Comparison of ENCODE assay signal across 12 cellular contexts in genomic region chr5:181054138-181054537, GRCh38. TPM values are rescaled to one million over a fixed set of nuclear protein-coding genes. Genes with fewer than 3 reads are reported as not detected.
DNase-seq lines count a peak whose midpoint lies in the region; ATAC-seq and TF ChIP-seq lines count a peak whose summit lies in the region.
"Had no signal": no experiment of that assay in that cellular context is flagged by ENCODE, and none has a peak within 500 bp of the region (broad histone marks: within the 10 kb centered on the region; RNA-seq: fewer than 3 reads in every experiment).

No MANE protein-coding gene starts in this region.

- H3K27ac Mint-ChIP-seq in activated naive CD8-positive, alpha-beta T cell = no peak overlapping the region
- no peak overlapping the region for H3K27ac Mint-ChIP-seq in activated naive CD8-positive, alpha-beta T cell treated with anti-CD3 and anti-CD28 coated beads for 36 hours
- H3K27ac Mint-ChIP-seq in activated B cell treated with CpG ODN at 0.5 μM for 24 hours = peak overlapping the region; percentile 70

- intact Hi-C loops in activated B cell treated with CpG ODN at 0.5 μM for 24 hours (cut with micrococcal nuclease) (loop anchor here (5.0 kb wide), 1 partner anchor 103 kb away; no protein-coding TSS in a partner anchor), lower lobe of right lung (cut with DNase I) (no loop called here)

- no peaks in the 10 kb centered on the region for H3K36me3 ChIP-seq in lower lobe of right lung
- H3K36me3 ChIP-seq in suprapubic skin = no peaks in the 10 kb centered on the region

- H3K36me3 Mint-ChIP-seq in activated naive CD8-positive, alpha-beta T cell = no peaks in the 10 kb centered on the region
- no peaks in the 10 kb centered on the region for H3K36me3 Mint-ChIP-seq in activated naive CD8-positive, alpha-beta T cell treated with anti-CD3 and anti-CD28 coated beads for 36 hours
- H3K36me3 Mint-ChIP-seq in activated B cell treated with CpG ODN at 0.5 μM for 24 hours (ENCODE audit: low read depth) = no peaks in the 10 kb centered on the region

- H3K9me3 ChIP-seq in lower lobe of right lung (no peaks in the 10 kb centered on the region), suprapubic skin (no peaks in the 10 kb centered on the region)

- H3K4me3 ChIP-seq in lower lobe of right lung (peak overlapping the region; percentile 62), suprapubic skin (peak overlapping the region; percentile 59)
- H3K4me3 ChIP-seq: GM23248 had no signal

- peaks cover 31% of the 10 kb centered on the region for H3K4me1 ChIP-seq in lower lobe of right lung
- peaks cover 27% of the 10 kb centered on the region for H3K4me1 ChIP-seq in suprapubic skin

- peaks cover 62% of the 10 kb centered on the region for H3K27me3 Mint-ChIP-seq in activated naive CD8-positive, alpha-beta T cell
- peaks cover 93% of the 10 kb centered on the region for H3K27me3 Mint-ChIP-seq in activated naive CD8-positive, alpha-beta T cell treated with anti-CD3 and anti-CD28 coated beads for 36 hours
- peaks cover 57% of the 10 kb centered on the region for H3K27me3 Mint-ChIP-seq in activated B cell treated with CpG ODN at 0.5 μM for 24 hours

- TF ChIP-seq CTCF in activated B cell treated with CpG ODN at 0.5 μM for 24 hours (IDR thresholded peaks at IDR 0.05) = no peak
- no peak for TF ChIP-seq CTCF in lower lobe of right lung (IDR thresholded peaks at IDR 0.05)
- TF ChIP-seq CTCF in suprapubic skin (IDR thresholded peaks at IDR 0.05) = no peak

- TF ChIP-seq EP300 in suprapubic skin (IDR thresholded peaks at IDR 0.05) = no peak

- H3K4me3 Mint-ChIP-seq in activated naive CD8-positive, alpha-beta T cell = peak overlapping the region; percentile 80
- no peak overlapping the region for H3K4me3 Mint-ChIP-seq in activated naive CD8-positive, alpha-beta T cell treated with anti-CD3 and anti-CD28 coated beads for 36 hours
- H3K4me3 Mint-ChIP-seq in activated B cell treated with CpG ODN at 0.5 μM for 24 hours = peak overlapping the region; percentile 85

- H3K27ac ChIP-seq in lower lobe of right lung = peak overlapping the region; percentile 80
- H3K27ac ChIP-seq in suprapubic skin = no peak overlapping the region
- H3K27ac ChIP-seq: GM23248 had no signal

- DNase-seq in activated naive CD8-positive, alpha-beta T cell treated with anti-CD3 and anti-CD28 coated beads for 36 hours = no peak
- no peak for DNase-seq in activated B cell treated with CpG ODN at 0.5 μM for 24 hours
- DNase-seq in lower lobe of right lung = no peak
- no peak for DNase-seq in suprapubic skin (ENCODE audit: low spot score in 2 of 2)
- DNase-seq in HK-2 (ENCODE audit: unreplicated experiment) = no peak
- DNase-seq: effector memory CD4-positive, alpha-beta T cell; GDM1; Karpas-422 had no signal

- H3K9me3 Mint-ChIP-seq in activated naive CD8-positive, alpha-beta T cell (ENCODE audit: low read depth) = no peaks in the 10 kb centered on the region
- H3K9me3 Mint-ChIP-seq in activated naive CD8-positive, alpha-beta T cell treated with anti-CD3 and anti-CD28 coated beads for 36 hours = peaks cover 1% of the 10 kb centered on the region
- no peaks in the 10 kb centered on the region for H3K9me3 Mint-ChIP-seq in activated B cell treated with CpG ODN at 0.5 μM for 24 hours

- peaks cover 18% of the 10 kb centered on the region for H3K4me1 Mint-ChIP-seq in activated naive CD8-positive, alpha-beta T cell (ENCODE audit: low read depth)
- peaks cover 7% of the 10 kb centered on the region for H3K4me1 Mint-ChIP-seq in activated naive CD8-positive, alpha-beta T cell treated with anti-CD3 and anti-CD28 coated beads for 36 hours
- H3K4me1 Mint-ChIP-seq in activated B cell treated with CpG ODN at 0.5 μM for 24 hours = peaks cover 53% of the 10 kb centered on the region

- no peak for ATAC-seq in activated B cell treated with CpG ODN at 0.5 μM for 24 hours (ENCODE audit: low read depth)
- peak in 1 of 2 donors; percentile 4 for ATAC-seq in lower lobe of right lung
- no peak for ATAC-seq in GM21825 (IDR thresholded peaks at IDR 0.05; ENCODE audit: unreplicated experiment)
- ATAC-seq in GM19395 (IDR thresholded peaks at IDR 0.05; ENCODE audit: unreplicated experiment) = no peak

- POLR2A ChIA-PET in activated B cell treated with CpG ODN at 0.5 μM for 24 hours (lab: Charles Lee) = interaction anchor here (0.6 to 1.4 kb wide), 9 partner anchors 9 to 223 kb away, joined by 3 to 9 read pairs (median 3); no protein-coding TSS in a partner anchor

- H3K27me3 ChIP-seq in lower lobe of right lung (ENCODE audit: low read depth) (peaks cover 88% of the 10 kb centered on the region), suprapubic skin (peaks cover 94% of the 10 kb centered on the region)

- WGBS in suprapubic skin = 25% methylated on average over 7 of the region's 7 CpGs

- CTCF ChIA-PET in activated B cell treated with CpG ODN at 0.5 μM for 24 hours (lab: Charles Lee) = interaction anchor here (0.9 to 1.8 kb wide), 2 partner anchors 30 to 270 kb away, joined by 3 to 4 read pairs; no protein-coding TSS in a partner anchor

- no peak for TF ChIP-seq POLR2A in suprapubic skin (IDR thresholded peaks at IDR 0.05)

RNA-seq across cellular contexts. Expression of gene BTNL9, which starts 14.1 kb away (rescaled TPM):
- total RNA-seq in activated naive CD8-positive, alpha-beta T cell treated with anti-CD3 and anti-CD28 coated beads for 36 hours = under 1 TPM in 1 of 2 experiments, not detected in 1; 0.12 TPM
- total RNA-seq in activated B cell treated with CpG ODN at 0.5 μM for 24 hours (24.3 and 27.6 TPM in 2 replicates), lower lobe of right lung (125 TPM), suprapubic skin (10 to 100 TPM; 13.4 to 98.3 (median 27.7) TPM)
- total RNA-seq: GM23248 had no signal

Comparison
In these comparisons a context has a peak if more than half of its experiments do, and no peak if none do; other contexts are left out.
1. RNA of gene BTNL9, which starts 14.1 kb away (total RNA-seq): 125 TPM in lower lobe of right lung (single experiment), 13.4 to 98.3 TPM in suprapubic skin and 24.3 to 27.6 TPM in activated B cell treated with CpG ODN at 0.5 μM for 24 hours; 0.12 TPM in activated naive CD8-positive, alpha-beta T cell treated with anti-CD3 and anti-CD28 coated beads for 36 hours; every median in the first group is over 10 times any median in the second.